Comparison of ENCODE assay signal across 1 cellular context in the genomic region with DNA sequence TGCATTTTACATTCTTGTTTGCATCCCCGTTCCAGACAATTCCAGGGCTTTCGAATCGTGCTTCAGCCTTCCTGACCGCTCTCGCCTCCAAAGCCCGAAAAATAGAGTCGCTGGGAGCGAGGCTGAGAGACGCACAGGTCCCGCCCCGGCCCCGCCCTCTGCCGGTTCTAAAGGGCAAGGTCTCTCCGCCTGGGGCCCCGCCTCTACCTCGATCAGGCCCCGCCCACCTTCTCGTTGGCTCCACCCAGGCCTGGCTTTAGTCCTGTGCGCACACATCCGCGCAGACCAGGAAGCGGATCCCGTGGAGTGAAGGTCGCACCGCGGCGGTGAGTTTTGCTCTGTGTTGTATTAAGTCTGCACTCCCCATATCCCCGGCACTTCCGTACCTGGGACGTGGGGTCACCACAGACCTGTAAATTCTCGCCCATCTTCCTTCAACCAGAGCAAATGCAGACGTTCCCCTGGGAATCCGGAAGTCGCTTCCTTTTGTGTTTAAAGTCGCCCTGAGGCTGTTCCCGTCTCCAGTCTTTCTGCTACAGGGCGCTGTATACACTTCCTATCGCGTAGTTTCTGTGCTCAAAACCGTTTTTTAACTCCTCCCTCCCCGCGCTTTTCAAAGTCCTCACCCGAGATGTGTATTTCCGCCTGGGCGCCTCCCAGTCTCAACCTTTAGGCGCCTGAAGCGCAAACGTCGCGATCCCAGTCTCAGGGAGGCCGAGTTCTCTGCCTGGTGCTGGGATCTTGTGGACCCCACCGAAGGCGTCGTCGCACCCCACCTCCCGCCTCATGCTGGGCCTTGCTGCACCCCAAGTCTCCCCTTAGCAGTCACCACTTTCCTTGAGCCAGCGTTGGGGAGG.
TF ChIP-seq lines count a peak whose summit lies in the region.

A gene (plus strand): TSS at position 283 of the 857 bp plus-strand sequence. CDS start 3,861 bp downstream, outside the sequence.

TF ChIP-seq in K562, 482 proteins besides CTCF, POLR2A, EP300 and RAD21 (continued from another document):
- TF ChIP-seq SUPT5H (IDR thresholded peaks at IDR 0.05): peak; percentile 95
- no peak for TF ChIP-seq ZNF644 (tag; IDR thresholded peaks at IDR 0.05; ENCODE audit: low read depth)
- 0 out of 2 replicates have a peak, but pooled peaks have one; percentile 46 for TF ChIP-seq GABPB1 (CRISPR knock-in tag; IDR thresholded peaks at IDR 0.05)
- peak; percentile 81; the same call in 1 of the 2 replicates for TF ChIP-seq SP1 (CRISPR knock-in tag; IDR thresholded peaks at IDR 0.05)
- TF ChIP-seq, protein P1, sequence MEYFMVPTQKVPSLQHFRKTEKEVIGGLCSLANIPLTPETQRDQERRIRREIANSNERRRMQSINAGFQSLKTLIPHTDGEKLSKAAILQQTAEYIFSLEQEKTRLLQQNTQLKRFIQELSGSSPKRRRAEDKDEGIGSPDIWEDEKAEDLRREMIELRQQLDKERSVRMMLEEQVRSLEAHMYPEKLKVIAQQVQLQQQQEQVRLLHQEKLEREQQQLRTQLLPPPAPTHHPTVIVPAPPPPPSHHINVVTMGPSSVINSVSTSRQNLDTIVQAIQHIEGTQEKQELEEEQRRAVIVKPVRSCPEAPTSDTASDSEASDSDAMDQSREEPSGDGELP (CRISPR knock-in tag; IDR thresholded peaks at IDR 0.05; ENCODE audit: borderline replicate concordance): 0 out of 2 replicates have a peak, but pooled peaks have one; percentile 18
- TF ChIP-seq SAP30 (IDR thresholded peaks at IDR 0.05; ENCODE audit: borderline replicate concordance, insufficient read depth, low read depth, low read length, poor library complexity, severe bottlenecking): peak; percentile 89
- TF ChIP-seq FOS (IDR thresholded peaks at IDR 0.05; ENCODE audit: extremely low read depth, insufficient read length): no peak
- peak; percentile 87 for TF ChIP-seq MYBL2 (IDR thresholded peaks at IDR 0.05; ENCODE audit: low read depth)
- TF ChIP-seq MYBL2 (CRISPR knock-in tag; IDR thresholded peaks at IDR 0.05; ENCODE audit: borderline replicate concordance): peak; percentile 50; the same call in 1 of the 2 replicates
- TF ChIP-seq POLR2B (IDR thresholded peaks at IDR 0.05; ENCODE audit: low read depth, partially characterized antibody): peak; percentile 92
- no peak for TF ChIP-seq SAFB (IDR thresholded peaks at IDR 0.05; ENCODE audit: borderline replicate concordance, low read depth, low read length)
- no peak for TF ChIP-seq SNRNP70 (optimal IDR thresholded peaks at IDR 0.05; ENCODE audit: low read depth, low read length)
- TF ChIP-seq ETV6 (IDR thresholded peaks at IDR 0.05; ENCODE audit: borderline replicate concordance in 1 of 2, low read depth in 2 of 2, low read length in 1 of 2): no peak
- no peak for TF ChIP-seq ETV6 (CRISPR knock-in tag; IDR thresholded peaks at IDR 0.05; ENCODE audit: borderline replicate concordance)
- no peak for TF ChIP-seq U2AF2 (optimal IDR thresholded peaks at IDR 0.05; ENCODE audit: low read depth, low read length)
